ENCODE assay signal across 20 cellular contexts in the genomic region with DNA sequence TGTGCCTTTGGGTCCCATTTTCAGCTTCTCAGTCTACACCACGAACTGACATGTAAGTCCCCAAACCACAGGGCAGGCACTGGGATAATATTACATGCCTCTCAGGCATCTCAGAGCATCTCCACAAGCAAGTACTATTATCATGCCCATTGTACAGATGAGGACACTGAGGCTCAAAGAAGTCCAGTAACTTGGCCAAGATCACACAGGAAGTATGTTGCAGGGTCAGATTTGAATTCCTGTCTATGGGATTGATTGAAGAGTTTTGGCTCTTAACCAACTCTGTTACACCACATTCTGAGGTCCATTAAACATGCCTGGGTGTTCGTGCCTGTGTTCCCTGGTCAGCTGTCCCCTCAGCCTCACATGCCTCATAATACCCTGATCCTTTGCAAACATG.
DNase-seq lines count a peak whose midpoint lies in the region; ATAC-seq and TF ChIP-seq lines count a peak whose summit lies in the region.
"Had no signal": no experiment of that assay in that cellular context is flagged by ENCODE, and none has a peak within 500 bp of the region (broad histone marks: within the 10 kb centered on the region; RNA-seq: fewer than 3 reads in every experiment).

No MANE protein-coding gene starts in this region.

- no peak overlapping the region for H3K4me3 ChIP-seq in esophagus muscularis mucosa
- no peak overlapping the region for H3K4me3 ChIP-seq in lower lobe of right lung
- H3K4me3 ChIP-seq in vagina = no peak overlapping the region
- H3K4me3 ChIP-seq: A549, GM12878 had no signal

- peaks cover 24 to 90% (median 74%) of the 10 kb centered on the region in 4 donors for H3K4me1 ChIP-seq in esophagus muscularis mucosa
- H3K4me1 ChIP-seq in lower lobe of right lung = peaks cover 14% of the 10 kb centered on the region
- no peaks in the 10 kb centered on the region for H3K4me1 ChIP-seq in vagina
- H3K4me1 ChIP-seq: A549, BE2C had no signal

- no peak for DNase-seq in esophagus muscularis mucosa (ENCODE audit: extremely low spot score)
- no peak for DNase-seq in lower lobe of right lung
- DNase-seq in renal cortical epithelial cell (ENCODE audit: low read depth) = peak; percentile 31
- DNase-seq in vagina (ENCODE audit: extremely low spot score in 2 of 2) = peak; percentile 34 to 49
- DNase-seq in Ammon's horn (ENCODE audit: low spot score) = no peak
- DNase-seq in stimulated activated effector memory CD8-positive, alpha-beta T cell treated with anti-CD3 and anti-CD28 coated beads, Interleukin-12 subunit alpha, Interleukin-12 subunit beta, amount 100 ng/mL, for 72 hours (ENCODE audit: low spot score in 2 of 2) = no peak
- DNase-seq in WTC11 (ENCODE audit: low spot score) = no peak
- DNase-seq: BE2C; CD4-positive, CD25-positive, alpha-beta regulatory T cell; COR-L47; DMS79 treated with DMSO at 0.1 percent for 48 hours; H7; Kasumi-1; NCI-H1417 treated with DMSO at 0.1 percent for 48 hours; NCI-H187; NCI-H446; NCI-H526; OCI-M1 had no signal

- peaks cover 25% of the 10 kb centered on the region for H3K27me3 Mint-ChIP-seq in WTC11 (ENCODE audit: low read depth)
- H3K27me3 Mint-ChIP-seq: CD4-positive, CD25-positive, alpha-beta regulatory T cell had no signal

- H3K4me1 Mint-ChIP-seq in stimulated activated effector memory CD8-positive, alpha-beta T cell treated with anti-CD3 and anti-CD28 coated beads, Interleukin-12 subunit alpha, Interleukin-12 subunit beta, amount 100 ng/mL, for 72 hours = no peaks in the 10 kb centered on the region
- peaks cover 63% of the 10 kb centered on the region for H3K4me1 Mint-ChIP-seq in WTC11

- intact Hi-C loops in esophagus muscularis mucosa (cut with DNase I) (loop anchor here (10.0 kb wide), 1 partner anchor 272 kb away; no protein-coding TSS in a partner anchor), lower lobe of right lung (cut with DNase I) (no loop called here), vagina (cut with DNase I) (no loop called here)

- WGBS in esophagus muscularis mucosa = 96% methylated on average over 2 of the region's 2 CpGs

- H3K36me3 Mint-ChIP-seq in stimulated activated effector memory CD8-positive, alpha-beta T cell treated with anti-CD3 and anti-CD28 coated beads, Interleukin-12 subunit alpha, Interleukin-12 subunit beta, amount 100 ng/mL, for 72 hours = no peaks in the 10 kb centered on the region
- H3K36me3 Mint-ChIP-seq in WTC11 = peaks cover 3% of the 10 kb centered on the region; the same call in 1 of the 2 replicates
- H3K36me3 Mint-ChIP-seq: CD4-positive, CD25-positive, alpha-beta regulatory T cell had no signal

- TF ChIP-seq EP300 in esophagus muscularis mucosa (IDR thresholded peaks at IDR 0.05) = no peak

- H3K27ac Mint-ChIP-seq in stimulated activated effector memory CD8-positive, alpha-beta T cell treated with anti-CD3 and anti-CD28 coated beads, Interleukin-12 subunit alpha, Interleukin-12 subunit beta, amount 100 ng/mL, for 72 hours = no peak overlapping the region
- no peak overlapping the region for H3K27ac Mint-ChIP-seq in WTC11

- no peaks in the 10 kb centered on the region for H3K9me3 Mint-ChIP-seq in stimulated activated effector memory CD8-positive, alpha-beta T cell treated with anti-CD3 and anti-CD28 coated beads, Interleukin-12 subunit alpha, Interleukin-12 subunit beta, amount 100 ng/mL, for 72 hours
- H3K9me3 Mint-ChIP-seq in WTC11 = peaks cover 12% of the 10 kb centered on the region

- H3K9me3 ChIP-seq in esophagus muscularis mucosa (no peaks in the 10 kb centered on the region), lower lobe of right lung (no peaks in the 10 kb centered on the region), vagina (no peaks in the 10 kb centered on the region)
- H3K9me3 ChIP-seq: A549, BE2C had no signal

- no peaks in the 10 kb centered on the region for H3K27me3 ChIP-seq in esophagus muscularis mucosa
- no peaks in the 10 kb centered on the region for H3K27me3 ChIP-seq in lower lobe of right lung (ENCODE audit: low read depth)
- H3K27me3 ChIP-seq in vagina = no peaks in the 10 kb centered on the region
- H3K27me3 ChIP-seq: BE2C had no signal

- TF ChIP-seq CTCF in esophagus muscularis mucosa (IDR thresholded peaks at IDR 0.05) (no peak), lower lobe of right lung (IDR thresholded peaks at IDR 0.05) (no peak), vagina (IDR thresholded peaks at IDR 0.05) (no peak), WTC11 (IDR thresholded peaks at IDR 0.05) (no peak)

- no peak for TF ChIP-seq POLR2A in esophagus muscularis mucosa (IDR thresholded peaks at IDR 0.05; ENCODE audit: low read depth)
- no peak for TF ChIP-seq POLR2A in vagina (IDR thresholded peaks at IDR 0.05)

- CTCF ChIA-PET in WTC11 (lab: Charles Lee) = no interaction called here

- H3K36me3 ChIP-seq in esophagus muscularis mucosa (no peaks in the 10 kb centered on the region), lower lobe of right lung (no peaks in the 10 kb centered on the region), vagina (no peaks in the 10 kb centered on the region)
- H3K36me3 ChIP-seq: BE2C had no signal

- ATAC-seq in lower lobe of right lung (no peak), WTC11 (no peak)
- no peak for ATAC-seq in stimulated activated effector memory CD8-positive, alpha-beta T cell treated with anti-CD3 and anti-CD28 coated beads, Interleukin-12 subunit alpha, Interleukin-12 subunit beta, amount 100 ng/mL, for 72 hours
- ATAC-seq: A549, GM12878 had no signal

- POLR2A ChIA-PET in WTC11 (lab: Charles Lee) = no interaction called here

- H3K27ac ChIP-seq in esophagus muscularis mucosa (replicated peaks in 1 of 4) = peak overlapping the region in 3 of 4 donors; percentile 20 to 21 (median 21)
- peak overlapping the region; percentile 21 for H3K27ac ChIP-seq in lower lobe of right lung
- H3K27ac ChIP-seq in vagina = no peak overlapping the region
- H3K27ac ChIP-seq: A549 had no signal

- H3K4me3 Mint-ChIP-seq in stimulated activated effector memory CD8-positive, alpha-beta T cell treated with anti-CD3 and anti-CD28 coated beads, Interleukin-12 subunit alpha, Interleukin-12 subunit beta, amount 100 ng/mL, for 72 hours = no peak overlapping the region
- H3K4me3 Mint-ChIP-seq in WTC11 = no peak overlapping the region
- H3K4me3 Mint-ChIP-seq: CD4-positive, CD25-positive, alpha-beta regulatory T cell had no signal

TF ChIP-seq in WTC11, 78 proteins besides CTCF, POLR2A, EP300 and RAD21:
- no peak for TF ChIP-seq HMGA2 (CRISPR knock-in tag; IDR thresholded peaks at IDR 0.05)
- TF ChIP-seq, protein P1, sequence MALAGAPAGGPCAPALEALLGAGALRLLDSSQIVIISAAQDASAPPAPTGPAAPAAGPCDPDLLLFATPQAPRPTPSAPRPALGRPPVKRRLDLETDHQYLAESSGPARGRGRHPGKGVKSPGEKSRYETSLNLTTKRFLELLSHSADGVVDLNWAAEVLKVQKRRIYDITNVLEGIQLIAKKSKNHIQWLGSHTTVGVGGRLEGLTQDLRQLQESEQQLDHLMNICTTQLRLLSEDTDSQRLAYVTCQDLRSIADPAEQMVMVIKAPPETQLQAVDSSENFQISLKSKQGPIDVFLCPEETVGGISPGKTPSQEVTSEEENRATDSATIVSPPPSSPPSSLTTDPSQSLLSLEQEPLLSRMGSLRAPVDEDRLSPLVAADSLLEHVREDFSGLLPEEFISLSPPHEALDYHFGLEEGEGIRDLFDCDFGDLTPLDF (CRISPR knock-in tag; IDR thresholded peaks at IDR 0.05) = no peak
- TF ChIP-seq SOX15 (CRISPR knock-in tag; IDR thresholded peaks at IDR 0.05) = no peak
- TF ChIP-seq JAZF1 (CRISPR knock-in tag; IDR thresholded peaks at IDR 0.05) = no peak
- TF ChIP-seq, protein P2, sequence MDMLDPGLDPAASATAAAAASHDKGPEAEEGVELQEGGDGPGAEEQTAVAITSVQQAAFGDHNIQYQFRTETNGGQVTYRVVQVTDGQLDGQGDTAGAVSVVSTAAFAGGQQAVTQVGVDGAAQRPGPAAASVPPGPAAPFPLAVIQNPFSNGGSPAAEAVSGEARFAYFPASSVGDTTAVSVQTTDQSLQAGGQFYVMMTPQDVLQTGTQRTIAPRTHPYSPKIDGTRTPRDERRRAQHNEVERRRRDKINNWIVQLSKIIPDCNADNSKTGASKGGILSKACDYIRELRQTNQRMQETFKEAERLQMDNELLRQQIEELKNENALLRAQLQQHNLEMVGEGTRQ (CRISPR knock-in tag; IDR thresholded peaks at IDR 0.05) = no peak
- no peak for TF ChIP-seq ZNF671 (CRISPR knock-in tag; IDR thresholded peaks at IDR 0.05)
- no peak for TF ChIP-seq ZNF121 (CRISPR knock-in tag; IDR thresholded peaks at IDR 0.05)

Comparison
In these comparisons a context has a peak if more than half of its experiments do, and no peak if none do; other contexts are left out.
1. DNase-seq: peak in renal cortical epithelial cell (single experiment) and vagina (2 of 2); none in esophagus muscularis mucosa (single experiment), lower lobe of right lung (single experiment), Ammon's horn (single experiment), stimulated activated effector memory CD8-positive, alpha-beta T cell treated with anti-CD3 and anti-CD28 coated beads, Interleukin-12 subunit alpha, Interleukin-12 subunit beta, amount 100 ng/mL, for 72 hours (0 of 2) and WTC11 (single experiment).